Comparison of ENCODE assay signal across 10 cellular contexts in the genomic region with DNA sequence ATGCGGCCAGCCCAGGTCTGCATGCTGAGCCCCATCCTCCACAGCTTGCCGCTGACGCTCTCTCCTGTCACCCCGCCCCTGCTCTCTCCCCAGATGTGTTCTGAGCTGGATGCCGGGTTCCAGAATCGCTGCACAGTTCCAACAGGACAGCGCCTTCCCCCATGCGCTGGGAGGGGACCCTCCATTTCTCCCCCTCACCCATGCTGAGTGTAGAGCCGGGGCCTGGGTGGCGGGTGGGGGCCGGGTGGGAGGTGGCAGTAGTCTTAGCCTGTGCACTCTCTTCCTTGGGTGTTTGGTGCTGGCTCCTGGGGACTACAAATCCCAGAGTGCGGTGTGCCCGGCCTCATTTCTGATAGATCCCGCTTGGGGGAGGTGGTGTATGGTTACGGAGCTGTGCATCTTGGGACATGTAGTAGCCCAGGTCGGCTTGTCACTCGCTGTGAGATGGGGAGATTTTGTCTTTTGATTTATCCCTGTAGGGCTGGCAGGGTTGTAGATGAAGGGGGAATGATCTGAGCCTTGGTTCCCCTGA. TPM values are rescaled to one million over a fixed set of nuclear protein-coding genes. Genes with fewer than 3 reads are reported as not detected.
DNase-seq lines count a peak whose midpoint lies in the region; ATAC-seq and TF ChIP-seq lines count a peak whose summit lies in the region.
"Had no signal": no experiment of that assay in that cellular context is flagged by ENCODE, and none has a peak within 500 bp of the region (broad histone marks: within the 10 kb centered on the region; RNA-seq: fewer than 3 reads in every experiment).

No MANE protein-coding gene starts in this region.

- H3K79me2 ChIP-seq in smooth muscle cell (ENCODE audit: low read depth) (no peaks in the 10 kb centered on the region), PC-3 (ENCODE audit: low read length) (no peaks in the 10 kb centered on the region)

- 79% methylated on average over 14 of the region's 17 CpGs for WGBS in smooth muscle cell (ENCODE audit: low lambda C conversion rate)

- H4K20me1 ChIP-seq in smooth muscle cell (ENCODE audit: low read depth) (no peaks in the 10 kb centered on the region), PC-3 (ENCODE audit: low read length) (no peaks in the 10 kb centered on the region)

- TF ChIP-seq CTCF in HEK293 (tag by site-specific recombination; IDR thresholded peaks at IDR 0.05) (no peak), left ventricle myocardium inferior (IDR thresholded peaks at IDR 0.05; ENCODE audit: borderline replicate concordance) (no peak), smooth muscle cell (IDR thresholded peaks at IDR 0.05; ENCODE audit: borderline replicate concordance, insufficient read depth, poor library complexity, severe bottlenecking) (no peak), PC-3 (conservative IDR thresholded peaks at IDR 0.05; ENCODE audit: low read depth, low read length) (no peak)

- intact Hi-C loops in left ventricle myocardium inferior (cut with micrococcal nuclease) = no loop called here
- intact Hi-C loops in PC-3 (cut with micrococcal nuclease) = no loop called here

- CTCF ChIA-PET in HEK293 (lab: Yijun Ruan, JAX) (interaction anchor here (0.6 to 15.0 kb wide), 4 partner anchors 8 to 208 kb away, joined by 4 to 297 read pairs (median 6); a partner anchor contains a TSS), PC-3 (lab: Charles Lee) (interaction anchor here (0.5 kb wide), 1 partner anchor 113 kb away, joined by 3 read pairs; no protein-coding TSS in a partner anchor)

- H3K4me2 ChIP-seq in smooth muscle cell (no peak overlapping the region), PC-3 (ENCODE audit: low read length) (no peak overlapping the region)

- H3K4me3 ChIP-seq in HEK293 (ENCODE audit: low read depth, low read length) (no peak overlapping the region), left ventricle myocardium inferior (no peak overlapping the region), smooth muscle cell (no peak overlapping the region), PC-3 (ENCODE audit: low read length) (no peak overlapping the region)
- H3K4me3 ChIP-seq in effector memory CD4-positive, alpha-beta T cell (ENCODE audit: insufficient read depth, low read depth, low read length, poor library complexity, severe bottlenecking) = no peak overlapping the region
- H3K4me3 ChIP-seq: thoracic aorta had no signal

- H3K36me3 ChIP-seq in HEK293 (ENCODE audit: control insufficient read depth in 2 of 2, insufficient read depth in 1 of 2, low read length in 2 of 2) (peaks cover 0 to 56% of the 10 kb centered on the region in 2 experiments; a peak in 1 of 3 replicates), left ventricle myocardium inferior (peaks cover 53% of the 10 kb centered on the region), smooth muscle cell (ENCODE audit: low read depth) (no peaks in the 10 kb centered on the region), PC-3 (ENCODE audit: low read depth, low read length) (peaks cover 3% of the 10 kb centered on the region; the same call in 1 of the 2 replicates)
- H3K36me3 ChIP-seq in effector memory CD4-positive, alpha-beta T cell (ENCODE audit: control insufficient read depth, insufficient read depth, low read length) = peaks cover 55% of the 10 kb centered on the region

- POLR2A ChIA-PET in HEK293 (lab: Yijun Ruan, JAX) (interaction anchor here (0.9 to 1.6 kb wide), 2 partner anchors 9 to 80 kb away, joined by 3 to 4 read pairs; a partner anchor contains a TSS), PC-3 (lab: Charles Lee; ENCODE audit: unreplicated experiment) (no interaction called here)

- H3K27me3 ChIP-seq in left ventricle myocardium inferior (ENCODE audit: low read depth) = no peaks in the 10 kb centered on the region
- H3K27me3 ChIP-seq in smooth muscle cell (ENCODE audit: low read depth) = no peaks in the 10 kb centered on the region
- no peaks in the 10 kb centered on the region for H3K27me3 ChIP-seq in effector memory CD4-positive, alpha-beta T cell (replicated peaks; ENCODE audit: control insufficient read depth, insufficient read depth, low read length, poor library complexity, severe bottlenecking)
- no peaks in the 10 kb centered on the region for H3K27me3 ChIP-seq in PC-3 (ENCODE audit: low read length)

- peak in 46 of 58 donors; percentile 27 to 83 (median 62) for DNase-seq in anterior cingulate cortex (lab: John Stamatoyannopoulos, UW)
- no peak for DNase-seq in left ventricle myocardium inferior
- no peak for DNase-seq in smooth muscle cell (lab: John Stamatoyannopoulos, UW; ENCODE audit: unreplicated experiment)
- no peak for DNase-seq in stimulated activated CD4-positive, alpha-beta T cell treated with anti-CD3 and anti-CD28 coated beads, Interleukin-4, amount 100 ng/mL, for 4 hours
- no peak for DNase-seq in SKM-1 (lab: John Stamatoyannopoulos, UW; ENCODE audit: unreplicated experiment)
- DNase-seq in effector memory CD4-positive, alpha-beta T cell = no peak
- DNase-seq in PC-3 = no peak
- DNase-seq: activated naive CD8-positive, alpha-beta T cell treated with anti-CD3 and anti-CD28 coated beads, Interleukin-2, amount 10 ng/mL, durations not matched to agents 7 days and 5 days had no signal

- H3K4me1 ChIP-seq in HEK293 (ENCODE audit: control insufficient read depth, insufficient read depth, low read length) (no peaks in the 10 kb centered on the region), left ventricle myocardium inferior (peaks cover 54% of the 10 kb centered on the region), smooth muscle cell (ENCODE audit: low read depth) (no peaks in the 10 kb centered on the region), PC-3 (ENCODE audit: insufficient read depth, low read length) (peaks cover 11% of the 10 kb centered on the region)
- H3K4me1 ChIP-seq in effector memory CD4-positive, alpha-beta T cell (ENCODE audit: control insufficient read depth, insufficient read depth, low read length, poor library complexity, severe bottlenecking) = no peaks in the 10 kb centered on the region

- H3K27ac ChIP-seq in HEK293 (ENCODE audit: extremely low read depth, low read depth, low read length) (no peak overlapping the region), left ventricle myocardium inferior (replicated peaks) (peak overlapping the region; percentile 12), smooth muscle cell (ENCODE audit: low read depth) (peak overlapping the region; percentile 19), PC-3 (ENCODE audit: low read length) (no peak overlapping the region)
- H3K27ac ChIP-seq in effector memory CD4-positive, alpha-beta T cell (ENCODE audit: insufficient read depth, low read length, poor library complexity, severe bottlenecking) = no peak overlapping the region
- H3K27ac ChIP-seq: thoracic aorta had no signal

- H3F3A ChIP-seq in smooth muscle cell (ENCODE audit: low read depth) (peaks cover 4% of the 10 kb centered on the region), PC-3 (ENCODE audit: low read length, unreplicated experiment) (no peaks in the 10 kb centered on the region)

- ATAC-seq in PC-3 = no peak

- H3K9me3 ChIP-seq in HEK293 (ENCODE audit: control insufficient read depth, insufficient read depth, low read depth, low read length) (no peaks in the 10 kb centered on the region), left ventricle myocardium inferior (replicated peaks) (no peaks in the 10 kb centered on the region), smooth muscle cell (replicated peaks; ENCODE audit: low read depth) (no peaks in the 10 kb centered on the region), PC-3 (ENCODE audit: low read length) (no peaks in the 10 kb centered on the region)
- no peaks in the 10 kb centered on the region for H3K9me3 ChIP-seq in effector memory CD4-positive, alpha-beta T cell (ENCODE audit: control insufficient read depth, low read length)
- H3K9me3 ChIP-seq: thoracic aorta had no signal

- H3K9me2 ChIP-seq in PC-3 (replicated peaks; ENCODE audit: low read length) = no peaks in the 10 kb centered on the region

- H2AFZ ChIP-seq in smooth muscle cell (ENCODE audit: low read depth) (no peak overlapping the region), PC-3 (ENCODE audit: low read length) (no peak overlapping the region)

- no TSS peak for BruUV-seq in PC-3 (replicated peaks; lab: Mats Ljungman, UMichigan)

- no peak overlapping the region for H3K9ac ChIP-seq in smooth muscle cell (ENCODE audit: low read depth)
- no peak overlapping the region for H3K9ac ChIP-seq in PC-3 (ENCODE audit: low read length)

TF ChIP-seq in HEK293, 187 proteins besides CTCF, POLR2A, EP300 and RAD21:
- TF ChIP-seq YY1 (tag by site-specific recombination; IDR thresholded peaks at IDR 0.05) = no peak
- TF ChIP-seq ZNF76 (tag by site-specific recombination; IDR thresholded peaks at IDR 0.05; ENCODE audit: borderline replicate concordance, low read depth) = 0 out of 2 replicates have a peak, but pooled peaks have one; percentile 39

RNA-seq across cellular contexts. Expression of a gene that starts 6.8 kb away (rescaled TPM):
- total RNA-seq in left ventricle myocardium inferior (77.5 TPM), smooth muscle cell (37.2 and 52.4 TPM in 2 replicates), PC-3 (2014; rRNA removed) (62.3 and 98.4 TPM in 2 replicates)
- polyA plus RNA-seq in smooth muscle cell = 14.3 and 24.2 TPM in 2 replicates

RNA-seq across cellular contexts. Expression of a gene that starts 23.2 kb away (rescaled TPM):
- total RNA-seq in left ventricle myocardium inferior = 0.11 TPM
- total RNA-seq in smooth muscle cell = 10.7 and 19.4 TPM in 2 replicates
- 31.1 and 36.4 TPM in 2 replicates for polyA plus RNA-seq in smooth muscle cell
- 0.07 TPM in 1 of 2 replicates, not detected in the other for total RNA-seq in PC-3 (2014; rRNA removed)
- total RNA-seq: activated naive CD8-positive, alpha-beta T cell treated with anti-CD3 and anti-CD28 coated beads, Interleukin-2, amount 10 ng/mL, durations not matched to agents 7 days and 5 days; thoracic aorta had no signal

RNA-seq across cellular contexts. Expression of a gene that starts 32.2 kb away (rescaled TPM):
- total RNA-seq in left ventricle myocardium inferior (130 TPM), smooth muscle cell (44.0 and 53.2 TPM in 2 replicates), PC-3 (2014; rRNA removed) (75.4 and 87.9 TPM in 2 replicates)
- polyA plus RNA-seq in smooth muscle cell = 29.4 and 86.5 TPM in 2 replicates

RNA-seq across cellular contexts. Expression of a gene that starts 32.9 kb away (rescaled TPM):
- not detected for total RNA-seq in left ventricle myocardium inferior
- not detected in 2 replicates for total RNA-seq in smooth muscle cell
- not detected in 2 replicates for polyA plus RNA-seq in smooth muscle cell
- total RNA-seq in PC-3 (2014; rRNA removed) = not detected in 2 replicates
- total RNA-seq: activated naive CD8-positive, alpha-beta T cell treated with anti-CD3 and anti-CD28 coated beads, Interleukin-2, amount 10 ng/mL, durations not matched to agents 7 days and 5 days; thoracic aorta had no signal

RNA-seq across cellular contexts. Expression of a gene that starts 40.7 kb away (rescaled TPM):
- total RNA-seq in left ventricle myocardium inferior (19.2 TPM), smooth muscle cell (15.2 and 17.8 TPM in 2 replicates), PC-3 (2014; rRNA removed) (13.8 and 16.3 TPM in 2 replicates)
- polyA plus RNA-seq in smooth muscle cell = 8.8 and 9.6 TPM in 2 replicates

Comparison
In these comparisons a context has a peak if more than half of its experiments do, and no peak if none do; other contexts are left out.
1. H3K27ac ChIP-seq: peak in left ventricle myocardium inferior (single experiment) and smooth muscle cell (single experiment); none in HEK293 (single experiment), effector memory CD4-positive, alpha-beta T cell (single experiment) and PC-3 (single experiment).
2. DNase-seq: peak in anterior cingulate cortex (46 of 58); none in left ventricle myocardium inferior (single experiment), smooth muscle cell (single experiment), stimulated activated CD4-positive, alpha-beta T cell treated with anti-CD3 and anti-CD28 coated beads, Interleukin-4, amount 100 ng/mL, for 4 hours (0 of 2), SKM-1 (single experiment), effector memory CD4-positive, alpha-beta T cell (0 of 3) and PC-3 (single experiment).
3. RNA of a gene that starts 23.2 kb away (total RNA-seq): 10.7 to 19.4 TPM in smooth muscle cell; 0.11 TPM in left ventricle myocardium inferior (single experiment) and 0.07 TPM in PC-3; every median in the first group is over 10 times any median in the second.